In genomic region chr11:119516060-119516459, GRCh38 we compare ENCODE assay signal across 15 cellular contexts.
DNase-seq lines count a peak whose midpoint lies in the region; ATAC-seq and TF ChIP-seq lines count a peak whose summit lies in the region.
"Had no signal": no experiment of that assay in that cellular context is flagged by ENCODE, and none has a peak within 500 bp of the region (broad histone marks: within the 10 kb centered on the region; RNA-seq: fewer than 3 reads in every experiment).

No MANE protein-coding gene starts in this region.

- 39 to 47% (median 41%) methylated on average over 6 of the region's 6 CpGs for WGBS in ovary, 3 donors

- no peaks in the 10 kb centered on the region for H3K4me1 ChIP-seq in ovary (ENCODE audit: insufficient read depth)
- H3K4me1 ChIP-seq: Caco-2, HAP-1 had no signal

- H3K36me3 ChIP-seq in ovary: no peaks in the 10 kb centered on the region
- H3K36me3 ChIP-seq: HAP-1 had no signal

- no peaks in the 10 kb centered on the region for H3K9me3 ChIP-seq in ovary
- H3K9me3 ChIP-seq: Caco-2, HAP-1 had no signal

- no peak for TF ChIP-seq EP300 in ovary (IDR thresholded peaks at IDR 0.05)

- no peak overlapping the region for H3K27ac ChIP-seq in ovary
- H3K27ac ChIP-seq: C4-2B, GM23248 had no signal

- no peak for TF ChIP-seq CTCF in ovary (IDR thresholded peaks at IDR 0.05)

- DNase-seq in DMS79 treated with DMSO at 0.1 percent for 48 hours (lab: John Stamatoyannopoulos, UW): peak; percentile 56
- DNase-seq in NCI-H1105 treated with DMSO at 0.1 percent for 48 hours (lab: John Stamatoyannopoulos, UW): peak; percentile 57
- peak; percentile 49 for DNase-seq in cerebellar cortex (ENCODE audit: low spot score)
- peak; percentile 14 for DNase-seq in inferior parietal cortex (ENCODE audit: extremely low spot score)
- DNase-seq in ovary: no peak
- DNase-seq: Caco-2; CD4-positive, alpha-beta T cell; GM23248; IMR-90 had no signal

- no peak for TF ChIP-seq POLR2A in ovary (IDR thresholded peaks at IDR 0.05)

- H3K27me3 ChIP-seq in ovary: no peaks in the 10 kb centered on the region

- no peak overlapping the region for H3K4me3 ChIP-seq in ovary
- H3K4me3 ChIP-seq: GM12878, GM23248, HAP-1, K562 had no signal

- intact Hi-C loops in ovary (cut with DNase I): no loop called here

- ATAC-seq in GM21526 (IDR thresholded peaks at IDR 0.05; ENCODE audit: low FRiP score, unreplicated experiment) (no peak), HG02884 (IDR thresholded peaks at IDR 0.05; ENCODE audit: unreplicated experiment) (no peak)
- ATAC-seq: GM12878, K562 had no signal

Comparison
In these comparisons a context has a peak if more than half of its experiments do, and no peak if none do; other contexts are left out.
1. DNase-seq: peak in DMS79 treated with DMSO at 0.1 percent for 48 hours (single experiment), NCI-H1105 treated with DMSO at 0.1 percent for 48 hours (single experiment), cerebellar cortex (single experiment) and inferior parietal cortex (single experiment); none in ovary (0 of 5).